12 cellular contexts compared by ENCODE assay signal in the genomic region with DNA sequence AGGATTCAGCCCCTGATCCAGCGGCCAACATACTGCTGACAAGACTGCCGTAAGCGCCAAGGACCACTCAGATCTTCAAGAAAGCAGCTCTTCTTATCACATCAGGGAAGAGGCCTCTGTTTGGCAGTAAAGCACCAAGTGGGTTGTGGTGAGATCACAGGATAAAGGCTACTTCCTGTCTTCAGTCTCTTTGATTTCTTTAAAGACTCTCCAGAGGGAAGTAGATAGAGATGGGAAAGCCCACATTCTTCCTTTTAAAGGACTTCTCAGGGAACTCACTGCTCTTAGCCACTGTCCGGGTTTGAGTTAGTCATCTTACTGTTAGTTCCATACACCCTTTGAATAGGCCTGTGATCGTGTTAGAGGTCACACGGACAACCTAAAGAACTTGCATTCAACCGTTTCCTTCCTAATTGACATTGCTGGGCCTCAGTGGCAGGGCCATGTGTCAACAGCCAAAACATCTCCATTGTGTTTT. TPM values are rescaled to one million over a fixed set of nuclear protein-coding genes. Genes with fewer than 3 reads are reported as not detected.
DNase-seq lines count a peak whose midpoint lies in the region; ATAC-seq, FAIRE-seq and TF ChIP-seq lines count a peak whose summit lies in the region.
"Had no signal": no experiment of that assay in that cellular context is flagged by ENCODE, and none has a peak within 500 bp of the region (broad histone marks: within the 10 kb centered on the region; RNA-seq: fewer than 3 reads in every experiment).

No MANE protein-coding gene starts in this region.

- H3K27ac Mint-ChIP-seq in CD4-positive, alpha-beta T cell: no peak overlapping the region
- peak overlapping the region; percentile 69 for H3K27ac Mint-ChIP-seq in T-helper 1 cell treated with Interleukin-12 subunit alpha and Interleukin-12 subunit beta and Interleukin-4 antibody, amounts not matched to agents 30 μg/mL and 1 μg/mL, for 36 hours

- FAIRE-seq in GM18507 (lab: Jason Lieb, UNC): peak; percentile 21
- FAIRE-seq: bronchial epithelial cell, frontal cortex had no signal

- H3K27me3 Mint-ChIP-seq in CD4-positive, alpha-beta T cell: no peaks in the 10 kb centered on the region
- no peaks in the 10 kb centered on the region for H3K27me3 Mint-ChIP-seq in T-helper 1 cell treated with Interleukin-12 subunit alpha and Interleukin-12 subunit beta and Interleukin-4 antibody, amounts not matched to agents 30 μg/mL and 1 μg/mL, for 36 hours (ENCODE audit: low read depth)

- no peak for DNase-seq in CD4-positive, alpha-beta T cell
- DNase-seq in GM18507 (ENCODE audit: extremely low spot score, insufficient read length, low read depth) (no peak), globus pallidus (ENCODE audit: low spot score) (peak; percentile 24), anterior cingulate cortex (lab: John Stamatoyannopoulos, UW) (no peak), NCI-H345 (lab: John Stamatoyannopoulos, UW) (no peak)
- DNase-seq: retina had no signal

- no peaks in the 10 kb centered on the region for H3K9me3 Mint-ChIP-seq in CD4-positive, alpha-beta T cell
- H3K9me3 Mint-ChIP-seq in T-helper 1 cell treated with Interleukin-12 subunit alpha and Interleukin-12 subunit beta and Interleukin-4 antibody, amounts not matched to agents 30 μg/mL and 1 μg/mL, for 36 hours: peaks cover 2% of the 10 kb centered on the region

- H3K9me3 ChIP-seq in CD4-positive, alpha-beta T cell (ENCODE audit: control insufficient read depth, low read length): no peaks in the 10 kb centered on the region

- POLR2A ChIA-PET in CD4-positive, alpha-beta T cell (lab: Charles Lee): no interaction called here

- intact Hi-C loops in CD4-positive, alpha-beta T cell (cut with DNase I, micrococcal nuclease): no loop called here

- H3K27me3 ChIP-seq in CD4-positive, alpha-beta T cell (ENCODE audit: control insufficient read depth, insufficient read depth, low read length): no peaks in the 10 kb centered on the region

- H3K4me1 Mint-ChIP-seq in CD4-positive, alpha-beta T cell (ENCODE audit: low read depth): peaks cover 20% of the 10 kb centered on the region
- peaks cover 28% of the 10 kb centered on the region for H3K4me1 Mint-ChIP-seq in T-helper 1 cell treated with Interleukin-12 subunit alpha and Interleukin-12 subunit beta and Interleukin-4 antibody, amounts not matched to agents 30 μg/mL and 1 μg/mL, for 36 hours (ENCODE audit: low read depth)

- no peak overlapping the region for H3K27ac ChIP-seq in CD4-positive, alpha-beta T cell (ENCODE audit: low read depth, low read length)
- H3K27ac ChIP-seq: RWPE1 had no signal

- peak; percentile 52 for ATAC-seq in CD4-positive, alpha-beta T cell (ENCODE audit: poor library complexity)
- no peak for ATAC-seq in HG03280 (IDR thresholded peaks at IDR 0.05; ENCODE audit: unreplicated experiment)
- no peak for ATAC-seq in GM19463 (IDR thresholded peaks at IDR 0.05; ENCODE audit: unreplicated experiment)

- H3K36me3 Mint-ChIP-seq in CD4-positive, alpha-beta T cell (ENCODE audit: low read depth): no peaks in the 10 kb centered on the region
- H3K36me3 Mint-ChIP-seq in T-helper 1 cell treated with Interleukin-12 subunit alpha and Interleukin-12 subunit beta and Interleukin-4 antibody, amounts not matched to agents 30 μg/mL and 1 μg/mL, for 36 hours (ENCODE audit: low read depth): peaks cover 6% of the 10 kb centered on the region

- no peak for TF ChIP-seq CTCF in CD4-positive, alpha-beta T cell (IDR thresholded peaks at IDR 0.05)

- H3K4me3 Mint-ChIP-seq in CD4-positive, alpha-beta T cell: no peak overlapping the region
- peak overlapping the region; percentile 30 for H3K4me3 Mint-ChIP-seq in T-helper 1 cell treated with Interleukin-12 subunit alpha and Interleukin-12 subunit beta and Interleukin-4 antibody, amounts not matched to agents 30 μg/mL and 1 μg/mL, for 36 hours

- CTCF ChIA-PET in CD4-positive, alpha-beta T cell (lab: Charles Lee): no interaction called here

RNA-seq across cellular contexts. Expression of a gene that starts 47.2 kb away (rescaled TPM):
- 10 to 100 TPM; 25.8 to 28.5 TPM for total RNA-seq in CD4-positive, alpha-beta T cell
